In the genomic region with DNA sequence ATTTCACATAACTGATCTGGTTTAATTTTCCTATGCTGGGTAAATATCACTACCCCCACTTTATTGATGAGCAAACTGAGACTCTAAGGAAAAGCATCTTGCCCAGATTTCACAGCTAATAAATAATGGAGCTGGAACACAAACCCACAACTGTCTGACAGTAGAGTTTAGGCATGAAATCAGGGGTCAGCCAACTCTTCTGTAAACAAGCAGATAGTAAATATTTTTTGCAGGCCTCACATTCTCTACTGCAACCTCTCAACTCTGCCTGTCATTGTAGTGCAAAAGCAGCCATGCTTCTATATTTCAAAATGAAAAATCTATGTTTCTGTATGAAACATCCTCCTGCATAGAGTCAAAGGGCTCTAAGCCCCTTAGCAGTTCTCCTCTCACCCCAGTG, we compare ENCODE assay signal across 20 cellular contexts.
DNase-seq lines count a peak whose midpoint lies in the region; ATAC-seq and TF ChIP-seq lines count a peak whose summit lies in the region.
"Had no signal": no experiment of that assay in that cellular context is flagged by ENCODE, and none has a peak within 500 bp of the region (broad histone marks: within the 10 kb centered on the region; RNA-seq: fewer than 3 reads in every experiment).

No MANE protein-coding gene starts in this region.

- H3K4me2 ChIP-seq in mammary epithelial cell (ENCODE audit: insufficient read depth, low read depth, low read length) (no peak overlapping the region), GM23338 (no peak overlapping the region)
- H3K4me2 ChIP-seq: BLaER1 had no signal

- no peaks in the 10 kb centered on the region for H3K9me3 ChIP-seq in mammary epithelial cell (replicated peaks; ENCODE audit: insufficient read depth, low read length)
- H3K9me3 ChIP-seq: BLaER1, Caco-2 had no signal

- H3K4me3 ChIP-seq in mammary epithelial cell (replicated peaks in 1 of 3; ENCODE audit: insufficient read depth in 1 of 3, low read depth in 2 of 3, low read length in 3 of 3) (no peak overlapping the region), GM23338 (no peak overlapping the region)
- H3K4me3 ChIP-seq: BLaER1, GM23248 had no signal

- BruUV-seq in MCF 10A (replicated peaks; lab: Mats Ljungman, UMichigan) (no TSS peak), mammary epithelial cell (replicated peaks; lab: Mats Ljungman, UMichigan) (no TSS peak)

- H3K79me2 ChIP-seq in mammary epithelial cell (ENCODE audit: insufficient read depth, low read length) (no peaks in the 10 kb centered on the region), GM23338 (replicated peaks; ENCODE audit: insufficient read depth) (no peaks in the 10 kb centered on the region)

- H3K27ac Mint-ChIP-seq in MCF 10A (ENCODE audit: low read depth, unreplicated experiment) = peak overlapping the region; percentile 20
- peak overlapping the region; percentile 82; the same call in 1 of the 2 replicates for H3K27ac Mint-ChIP-seq in GM23338
- H3K27ac Mint-ChIP-seq in nephron progenitor cell = peak overlapping the region; percentile 91
- H3K27ac Mint-ChIP-seq in activated CD8-positive, alpha-beta T cell treated with anti-CD3 and anti-CD28 coated beads, Interleukin-2, amount 10 ng/mL, durations not matched to agents 7 days and 5 days = no peak overlapping the region
- H3K27ac Mint-ChIP-seq: B cell; CD4-positive, CD25-positive, alpha-beta regulatory T cell; CD8-positive, alpha-beta T cell had no signal

- H3K4me1 Mint-ChIP-seq in MCF 10A (ENCODE audit: insufficient read depth, unreplicated experiment) (peaks cover 6% of the 10 kb centered on the region), GM23338 (peaks cover 32% of the 10 kb centered on the region), nephron progenitor cell (peaks cover 24% of the 10 kb centered on the region)
- H3K4me1 Mint-ChIP-seq in activated CD8-positive, alpha-beta T cell treated with anti-CD3 and anti-CD28 coated beads, Interleukin-2, amount 10 ng/mL, durations not matched to agents 7 days and 5 days (ENCODE audit: low read depth) = no peaks in the 10 kb centered on the region
- H3K4me1 Mint-ChIP-seq: B cell; CD4-positive, CD25-positive, alpha-beta regulatory T cell had no signal

- H3K9ac ChIP-seq in mammary epithelial cell (ENCODE audit: insufficient read depth, low read length) = no peak overlapping the region
- H3K9ac ChIP-seq: BLaER1, GM23248 had no signal

- dilution Hi-C loops in mammary epithelial cell (cut with HindIII; ENCODE audit: low sequenced_read_pairs) = no loop called here

- CTCF ChIA-PET in MCF 10A (lab: Yijun Ruan, JAX) (interaction anchor here (0.8 to 5.2 kb wide), 3 partner anchors 16 to 152 kb away, joined by 4 to 41 read pairs (median 6); no protein-coding TSS in a partner anchor), mammary epithelial cell (lab: Charles Lee; ENCODE audit: low non-redundant PET) (no interaction called here)
- CTCF ChIA-PET in activated CD8-positive, alpha-beta T cell treated with anti-CD3 and anti-CD28 coated beads, Interleukin-2, amount 10 ng/mL, durations not matched to agents 7 days and 5 days (lab: Charles Lee) = interaction anchor here (0.8 to 1.4 kb wide), 2 partner anchors 9 to 17 kb away, joined by 3 to 5 read pairs; no protein-coding TSS in a partner anchor

- H4K20me1 ChIP-seq in mammary epithelial cell (ENCODE audit: insufficient read depth, low read length) = no peaks in the 10 kb centered on the region
- no peaks in the 10 kb centered on the region for H4K20me1 ChIP-seq in GM23338 (replicated peaks; ENCODE audit: insufficient read depth)
- H4K20me1 ChIP-seq: BLaER1 had no signal

- no peak for DNase-seq in MCF 10A (ENCODE audit: unreplicated experiment)
- DNase-seq in mammary epithelial cell = no peak
- DNase-seq in GM23338 (ENCODE audit: low spot score) = no peak
- DNase-seq in left lobe of liver (ENCODE audit: low spot score) = no peak
- DNase-seq in nephron progenitor cell = no peak
- no peak for DNase-seq in activated CD8-positive, alpha-beta T cell treated with anti-CD3 and anti-CD28 coated beads, Interleukin-2, amount 10 ng/mL, durations not matched to agents 7 days and 5 days
- DNase-seq: Caco-2; CD4-positive, CD25-positive, alpha-beta regulatory T cell; CD8-positive, alpha-beta T cell; DMS153; DND-41; GM23248 had no signal

- H3K36me3 Mint-ChIP-seq in MCF 10A (ENCODE audit: insufficient read depth, unreplicated experiment) (peaks cover 6% of the 10 kb centered on the region), GM23338 (ENCODE audit: low read depth) (peaks cover 9% of the 10 kb centered on the region; the same call in 2 of the 3 replicates), nephron progenitor cell (ENCODE audit: low read depth) (no peaks in the 10 kb centered on the region)
- no peaks in the 10 kb centered on the region for H3K36me3 Mint-ChIP-seq in activated CD8-positive, alpha-beta T cell treated with anti-CD3 and anti-CD28 coated beads, Interleukin-2, amount 10 ng/mL, durations not matched to agents 7 days and 5 days (ENCODE audit: low read depth)
- H3K36me3 Mint-ChIP-seq: CD4-positive, CD25-positive, alpha-beta regulatory T cell; CD8-positive, alpha-beta T cell had no signal

- ATAC-seq in GM23338 (no peak), left lobe of liver (peak; percentile 38), HG03565 (IDR thresholded peaks at IDR 0.05; ENCODE audit: unreplicated experiment) (no peak), GM18907 (IDR thresholded peaks at IDR 0.05; ENCODE audit: unreplicated experiment) (no peak)
- ATAC-seq in activated CD8-positive, alpha-beta T cell treated with anti-CD3 and anti-CD28 coated beads, Interleukin-2, amount 10 ng/mL, durations not matched to agents 7 days and 5 days = no peak
- ATAC-seq: CD8-positive, alpha-beta T cell; HCT116 had no signal

- TF ChIP-seq CTCF in MCF 10A (IDR thresholded peaks at IDR 0.05; ENCODE audit: unreplicated experiment) (no peak), mammary epithelial cell (conservative IDR thresholded peaks at IDR 0.05 in 1 of 2, IDR thresholded peaks at IDR 0.05 in 1 of 2; ENCODE audit: extremely low read depth in 1 of 2, insufficient read depth in 1 of 2, low read depth in 1 of 2, low read length in 2 of 2) (no peak), GM23338 (conservative IDR thresholded peaks at IDR 0.05; ENCODE audit: low read depth in 2 of 2) (no peak), nephron progenitor cell (IDR thresholded peaks at IDR 0.05) (no peak)

- H3K36me3 ChIP-seq in mammary epithelial cell (ENCODE audit: insufficient read depth, low read length) = no peaks in the 10 kb centered on the region
- no peaks in the 10 kb centered on the region for H3K36me3 ChIP-seq in GM23338 (ENCODE audit: insufficient read depth)
- H3K36me3 ChIP-seq: BLaER1 had no signal

- in situ Hi-C loops in mammary epithelial cell (cut with MboI; ENCODE audit: low sequenced_read_pairs in 2 of 2) = no loop called here

- H3K27ac ChIP-seq in mammary epithelial cell (ENCODE audit: insufficient read depth, low read depth, low read length) = no peak overlapping the region
- no peak overlapping the region for H3K27ac ChIP-seq in GM23338 (ENCODE audit: low read depth)
- H3K27ac ChIP-seq: 22Rv1, BLaER1, C4-2B, GM23248 had no signal

- H3K27me3 ChIP-seq in mammary epithelial cell (ENCODE audit: insufficient read depth, low read length) = no peaks in the 10 kb centered on the region
- H3K27me3 ChIP-seq in GM23338 (ENCODE audit: insufficient read depth) = no peaks in the 10 kb centered on the region
- H3K27me3 ChIP-seq: BLaER1 had no signal

- POLR2A ChIA-PET in MCF 10A (lab: Yijun Ruan, JAX) = interaction anchor here (1.4 kb wide), 1 partner anchor 9 kb away, joined by 3 read pairs; no protein-coding TSS in a partner anchor
- POLR2A ChIA-PET in activated CD8-positive, alpha-beta T cell treated with anti-CD3 and anti-CD28 coated beads, Interleukin-2, amount 10 ng/mL, durations not matched to agents 7 days and 5 days (lab: Charles Lee) = no interaction called here

- H3K9me3 Mint-ChIP-seq in MCF 10A (ENCODE audit: unreplicated experiment) (no peaks in the 10 kb centered on the region), GM23338 (no peaks in the 10 kb centered on the region), nephron progenitor cell (no peaks in the 10 kb centered on the region)
- no peaks in the 10 kb centered on the region for H3K9me3 Mint-ChIP-seq in activated CD8-positive, alpha-beta T cell treated with anti-CD3 and anti-CD28 coated beads, Interleukin-2, amount 10 ng/mL, durations not matched to agents 7 days and 5 days (ENCODE audit: insufficient read depth)
- H3K9me3 Mint-ChIP-seq: CD8-positive, alpha-beta T cell; H9 had no signal

- no peaks in the 10 kb centered on the region for H3K9me2 ChIP-seq in GM23338 (ENCODE audit: insufficient read depth)

- H3K4me3 Mint-ChIP-seq in MCF 10A (ENCODE audit: unreplicated experiment) = no peak overlapping the region
- H3K4me3 Mint-ChIP-seq in GM23338 = no peak overlapping the region
- H3K4me3 Mint-ChIP-seq in nephron progenitor cell = no peak overlapping the region
- no peak overlapping the region for H3K4me3 Mint-ChIP-seq in activated CD8-positive, alpha-beta T cell treated with anti-CD3 and anti-CD28 coated beads, Interleukin-2, amount 10 ng/mL, durations not matched to agents 7 days and 5 days
- H3K4me3 Mint-ChIP-seq: B cell; CD8-positive, alpha-beta T cell had no signal

- H3F3A ChIP-seq in GM23338 (replicated peaks; ENCODE audit: low read depth) = no peaks in the 10 kb centered on the region

- H3K27me3 Mint-ChIP-seq in MCF 10A (ENCODE audit: insufficient read depth, unreplicated experiment) (no peaks in the 10 kb centered on the region), GM23338 (ENCODE audit: insufficient read depth, low read depth, poor library complexity) (no peaks in the 10 kb centered on the region), nephron progenitor cell (ENCODE audit: low read depth, poor library complexity) (peaks cover 3% of the 10 kb centered on the region)
- peaks cover under 1% of the 10 kb centered on the region for H3K27me3 Mint-ChIP-seq in activated CD8-positive, alpha-beta T cell treated with anti-CD3 and anti-CD28 coated beads, Interleukin-2, amount 10 ng/mL, durations not matched to agents 7 days and 5 days (ENCODE audit: low read depth)

- no peaks in the 10 kb centered on the region for H3K4me1 ChIP-seq in mammary epithelial cell (ENCODE audit: insufficient read depth, low read length)
- peaks cover 19% of the 10 kb centered on the region for H3K4me1 ChIP-seq in GM23338 (ENCODE audit: insufficient read depth)
- H3K4me1 ChIP-seq: Caco-2 had no signal

- intact Hi-C loops in MCF 10A (cut with micrococcal nuclease) (no loop called here), mammary epithelial cell (cut with micrococcal nuclease) (no loop called here)

- H2AFZ ChIP-seq in mammary epithelial cell (ENCODE audit: low read depth, low read length) (no peak overlapping the region), GM23338 (no peak overlapping the region)
- H2AFZ ChIP-seq: GM23248 had no signal
